ENCODE assay signal across 9 cellular contexts in genomic region chr9:38689678-38690077, GRCh38. TPM values are rescaled to one million over a fixed set of nuclear protein-coding genes. Genes with fewer than 3 reads are reported as not detected.
DNase-seq lines count a peak whose midpoint lies in the region; ATAC-seq, FAIRE-seq and TF ChIP-seq lines count a peak whose summit lies in the region.
"Had no signal": no experiment of that assay in that cellular context is flagged by ENCODE, and none has a peak within 500 bp of the region (broad histone marks: within the 10 kb centered on the region; RNA-seq: fewer than 3 reads in every experiment).

No MANE protein-coding gene starts in this region.

- peak overlapping the region; percentile 24 for H3K4me3 Mint-ChIP-seq in osteocyte (ENCODE audit: unreplicated experiment)

- no peak for TF ChIP-seq POLR2A in GM12892 (IDR thresholded peaks at IDR 0.05; ENCODE audit: low read depth, low read length)

- TF ChIP-seq CTCF in osteocyte (IDR thresholded peaks at IDR 0.05), result no peak

- no peaks in the 10 kb centered on the region for H3K9me3 Mint-ChIP-seq in osteocyte (ENCODE audit: unreplicated experiment)

- no peaks in the 10 kb centered on the region for H3K9me3 ChIP-seq in ectodermal cell (ENCODE audit: control insufficient read depth, low read length)

- no peaks in the 10 kb centered on the region for H3K36me3 Mint-ChIP-seq in osteocyte (ENCODE audit: unreplicated experiment)

- DNase-seq in GM12892 (ENCODE audit: insufficient read length) (no peak), NCI-H2227 treated with DMSO at 0.1 percent for 48 hours (lab: John Stamatoyannopoulos, UW) (peak; percentile 55), osteocyte (ENCODE audit: extremely low spot score, unreplicated experiment) (no peak)
- DNase-seq in activated T-cell treated with anti-CD3 and anti-CD28 coated beads, Interleukin-2, amount 50 U/mL, for 48 hours, result no peak
- no peak for DNase-seq in activated naive CD4-positive, alpha-beta T cell treated with Interleukin-2 at 50 U/mL for 16 hours
- DNase-seq in activated CD4-positive, alpha-beta T cell treated with anti-CD3 and anti-CD28 coated beads, Interleukin-2, amount 50 U/mL, for 1 hour, result no peak

- 1 to 9% methylated on average over 5 of the region's 5 CpGs for WGBS in ectodermal cell, 2 experiments

- no peaks in the 10 kb centered on the region for H3K36me3 ChIP-seq in ectodermal cell (ENCODE audit: control insufficient read depth, insufficient read depth, low read length)

- no peaks in the 10 kb centered on the region for H3K27me3 ChIP-seq in ectodermal cell (ENCODE audit: control insufficient read depth, insufficient read depth, low read length, poor library complexity, severe bottlenecking)

- no peak overlapping the region for H3K4me3 ChIP-seq in ectodermal cell (ENCODE audit: insufficient read depth, low read depth, low read length)

- peaks cover 51% of the 10 kb centered on the region for H3K4me1 Mint-ChIP-seq in osteocyte (ENCODE audit: unreplicated experiment)

- peaks cover 39% of the 10 kb centered on the region for H3K4me1 ChIP-seq in ectodermal cell (ENCODE audit: control insufficient read depth, insufficient read depth, low read length)

- peak; percentile 46 for FAIRE-seq in GM12892 (lab: Jason Lieb, UNC)

- no peaks in the 10 kb centered on the region for H3K27me3 Mint-ChIP-seq in osteocyte (ENCODE audit: unreplicated experiment)

- peak overlapping the region; percentile 57 for H3K27ac ChIP-seq in ectodermal cell (ENCODE audit: insufficient read depth, low read depth, low read length, poor library complexity, severe bottlenecking)

- H3K27ac Mint-ChIP-seq in osteocyte (ENCODE audit: unreplicated experiment), result peak overlapping the region; percentile 66

- ATAC-seq in HG02642 (IDR thresholded peaks at IDR 0.05; ENCODE audit: poor library complexity, unreplicated experiment), result no peak

RNA-seq across cellular contexts. Expression of gene FAM240B, which starts 30.3 kb away (rescaled TPM):
- not detected for polyA plus RNA-seq in GM12892 (2012; ENCODE audit: missing spikeins)
- polyA plus RNA-seq in ectodermal cell (2013, experiment 1 of 4), result not detected
- polyA plus RNA-seq in ectodermal cell (2013, experiment 2 of 4), result not detected
- polyA plus RNA-seq in ectodermal cell (2013, experiment 3 of 4), result not detected
- not detected for polyA plus RNA-seq in ectodermal cell (2013, experiment 4 of 4)
- total RNA-seq in osteocyte, result not detected in 2 replicates
- total RNA-seq: posterior vena cava had no signal
